In the genomic region with DNA sequence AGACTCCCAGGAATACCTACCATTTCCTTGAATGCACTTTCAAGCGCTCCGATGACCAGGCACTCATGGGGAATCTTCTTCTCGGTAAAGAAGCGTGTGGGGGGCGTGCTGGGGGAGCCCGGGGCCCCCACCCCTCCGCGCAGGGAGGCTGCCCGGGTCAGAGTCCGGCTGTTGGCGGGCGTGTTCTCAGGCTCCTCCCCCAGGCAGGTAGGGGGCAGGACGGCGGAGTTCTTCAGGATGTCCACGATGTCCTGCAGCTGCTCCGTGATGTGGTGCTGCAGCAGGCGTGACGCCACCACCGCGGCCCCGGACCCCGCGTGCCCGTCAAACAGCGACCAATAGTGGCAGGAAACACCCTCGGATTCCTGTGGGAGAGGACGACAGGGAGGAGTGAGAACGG, we compare ENCODE assay signal across 24 cellular contexts.
DNase-seq lines count a peak whose midpoint lies in the region; ATAC-seq and TF ChIP-seq lines count a peak whose summit lies in the region.
"Had no signal": no experiment of that assay in that cellular context is flagged by ENCODE, and none has a peak within 500 bp of the region (broad histone marks: within the 10 kb centered on the region; RNA-seq: fewer than 3 reads in every experiment).

No MANE protein-coding gene starts in this region.

- no peak overlapping the region for H2BK15ac ChIP-seq in mesenchymal stem cell (ENCODE audit: low read depth, poor library complexity, severe bottlenecking)

- H3K27me3 ChIP-seq in right cardiac atrium (ENCODE audit: control insufficient read depth, insufficient read depth) (no peaks in the 10 kb centered on the region), GM23248 (replicated peaks; ENCODE audit: insufficient read depth) (no peaks in the 10 kb centered on the region), endodermal cell (ENCODE audit: control insufficient read depth, insufficient read depth, low read length, poor library complexity, severe bottlenecking) (no peaks in the 10 kb centered on the region), mesenchymal stem cell (ENCODE audit: control insufficient read depth in 1 of 2, insufficient read depth in 1 of 2, low read length in 2 of 2) (no peaks in the 10 kb centered on the region)
- H3K27me3 ChIP-seq: BE2C; BLaER1 treated with 17β-estradiol and CSF1 and Interleukin-3, amounts not matched to agents 10 nM and 100 nM had no signal

- 90% methylated on average over 28 of the region's 28 CpGs for WGBS in right cardiac atrium
- 94 to 96% methylated on average over 20 to 28 of the region's 28 CpGs for WGBS in GM23248 (ENCODE audit: low coverage in 1 of 2, low lambda C conversion rate in 2 of 2, missing lambda C conversion rate in 2 of 2), 2 experiments
- 92 to 96% methylated on average over 26 to 28 of the region's 28 CpGs for WGBS in endodermal cell (ENCODE audit: insufficient coverage in 1 of 2, insufficient read length in 1 of 2), 2 experiments
- 98% methylated on average over 28 of the region's 28 CpGs for WGBS in mesenchymal stem cell

- no peaks in the 10 kb centered on the region for H3K9me2 ChIP-seq in GM23248 (ENCODE audit: insufficient read depth)

- no peak overlapping the region for H2BK120ac ChIP-seq in mesenchymal stem cell (ENCODE audit: low read depth, low read length)

- no peak overlapping the region for H4K8ac ChIP-seq in mesenchymal stem cell (ENCODE audit: low read length)

- in situ Hi-C loops in GM23248 (cut with MboI), result loop anchor here (10.0 kb wide), 1 partner anchor 367 kb away; no protein-coding TSS in a partner anchor

- no peaks in the 10 kb centered on the region for H3K4me1 ChIP-seq in right cardiac atrium (ENCODE audit: control insufficient read depth, insufficient read depth, low read length)
- no peaks in the 10 kb centered on the region for H3K4me1 ChIP-seq in GM23248 (ENCODE audit: insufficient read depth)
- peaks cover 11% of the 10 kb centered on the region for H3K4me1 ChIP-seq in endodermal cell (ENCODE audit: control insufficient read depth, insufficient read depth, low read length)
- peaks cover 4% of the 10 kb centered on the region for H3K4me1 ChIP-seq in mesenchymal stem cell (ENCODE audit: control insufficient read depth, insufficient read depth, low read depth, low read length)
- H3K4me1 ChIP-seq: BE2C had no signal

- H3K79me2 ChIP-seq in GM23248 (ENCODE audit: insufficient read depth), result no peaks in the 10 kb centered on the region

- H2BK5ac ChIP-seq in mesenchymal stem cell (ENCODE audit: low read depth, low read length, poor library complexity, severe bottlenecking), result no peak overlapping the region

- H3K36me3 ChIP-seq in GM23248 (ENCODE audit: low read depth) (no peaks in the 10 kb centered on the region), endodermal cell (ENCODE audit: control insufficient read depth, insufficient read depth, low read length) (no peaks in the 10 kb centered on the region), mesenchymal stem cell (ENCODE audit: control insufficient read depth in 1 of 2, insufficient read depth in 2 of 2, low read depth in 1 of 2, low read length in 2 of 2) (peaks cover 0 to 13% of the 10 kb centered on the region in 2 experiments)
- H3K36me3 ChIP-seq: BE2C had no signal

- peak overlapping the region; percentile 59 for H4K91ac ChIP-seq in mesenchymal stem cell (ENCODE audit: low read length)

- no peak overlapping the region for H2BK12ac ChIP-seq in mesenchymal stem cell (ENCODE audit: low read length in 2 of 2)

- H3K9me3 Mint-ChIP-seq in endodermal cell, result no peaks in the 10 kb centered on the region
- H3K9me3 Mint-ChIP-seq: CD4-positive, alpha-beta T cell; CD8-positive, alpha-beta memory T cell; H9 had no signal

- no peaks in the 10 kb centered on the region for H4K20me1 ChIP-seq in GM23248 (ENCODE audit: insufficient read depth)
- H4K20me1 ChIP-seq: BLaER1 treated with 17β-estradiol and CSF1 and Interleukin-3, amounts not matched to agents 10 nM and 100 nM had no signal

- H3K14ac ChIP-seq in mesenchymal stem cell (ENCODE audit: low read length in 2 of 2), result no peak overlapping the region

- peaks cover 4% of the 10 kb centered on the region for H3K79me1 ChIP-seq in mesenchymal stem cell (replicated peaks; ENCODE audit: low read length, poor library complexity, severe bottlenecking)

- H3K4me3 Mint-ChIP-seq in endodermal cell, result no peak overlapping the region
- H3K4me3 Mint-ChIP-seq: CD14-positive monocyte; CD4-positive, alpha-beta T cell; CD8-positive, alpha-beta memory T cell; H9 had no signal

- intact Hi-C loops in right cardiac atrium (cut with DNase I) (loop anchor here in 1 of 4 donors (10.0 kb wide), 1 partner anchor 367 kb away; no protein-coding TSS in a partner anchor), Right ventricle myocardium superior (cut with DNase I) (no loop called here)

- no peak overlapping the region for H3K23ac ChIP-seq in mesenchymal stem cell (ENCODE audit: low read length in 2 of 2)

- TF ChIP-seq CTCF in endodermal cell (conservative IDR thresholded peaks at IDR 0.05), result no peak

- DNase-seq in right cardiac atrium (peak in 2 of 3 donors; percentile 45 to 53), Right ventricle myocardium superior (no peak), GM23248 (no peak), endodermal cell (peak; percentile 48), mesenchymal stem cell (no peak), NAMALWA (ENCODE audit: low spot score) (no peak)
- DNase-seq: 8988T; ACHN; AML-193; BE2C; Calu3; CD4-positive, alpha-beta T cell; CD8-positive, alpha-beta memory T cell; DMS153; EL; GDM1; H9 had no signal

- H3K4me3 ChIP-seq in right cardiac atrium (ENCODE audit: low read length) (no peak overlapping the region), GM23248 (no peak overlapping the region), endodermal cell (ENCODE audit: low read length) (no peak overlapping the region), mesenchymal stem cell (ENCODE audit: insufficient read depth in 1 of 2, low read depth in 1 of 2, low read length in 2 of 2) (no peak overlapping the region)
- H3K4me3 ChIP-seq: A549; BLaER1 treated with 17β-estradiol and CSF1 and Interleukin-3, amounts not matched to agents 10 nM and 100 nM; GM12878 had no signal

- ATAC-seq in right cardiac atrium, result peak; percentile 12 to 25
- no peak for ATAC-seq in Right ventricle myocardium superior (ENCODE audit: poor library complexity)
- ATAC-seq in HG03457 (IDR thresholded peaks at IDR 0.05; ENCODE audit: unreplicated experiment), result no peak
- ATAC-seq in GM19463 (IDR thresholded peaks at IDR 0.05; ENCODE audit: unreplicated experiment), result no peak
- ATAC-seq: A549, GM12878, HCT116 had no signal

- H3K9ac ChIP-seq in GM23248 (no peak overlapping the region), endodermal cell (ENCODE audit: extremely low read depth, low read length, poor library complexity, severe bottlenecking) (no peak overlapping the region), mesenchymal stem cell (ENCODE audit: low read length) (no peak overlapping the region)
- H3K9ac ChIP-seq: BLaER1 treated with 17β-estradiol and CSF1 and Interleukin-3, amounts not matched to agents 10 nM and 100 nM had no signal

- no peak overlapping the region for H2AK5ac ChIP-seq in mesenchymal stem cell (ENCODE audit: low read length, severe bottlenecking)

- no peaks in the 10 kb centered on the region for H3K9me3 ChIP-seq in right cardiac atrium (ENCODE audit: control insufficient read depth, low read length)
- H3K9me3 ChIP-seq in GM23248 (ENCODE audit: low read depth), result no peaks in the 10 kb centered on the region
- H3K9me3 ChIP-seq in endodermal cell (ENCODE audit: control insufficient read depth, low read length), result no peaks in the 10 kb centered on the region
- H3K9me3 ChIP-seq in mesenchymal stem cell (ENCODE audit: control insufficient read depth, low read length), result no peaks in the 10 kb centered on the region
- H3K9me3 ChIP-seq: A549, BE2C had no signal

- no peaks in the 10 kb centered on the region; the same call in 1 of the 2 replicates for H3F3A ChIP-seq in GM23248 (ENCODE audit: insufficient read depth)

- peaks cover 21% of the 10 kb centered on the region for H3K36me3 Mint-ChIP-seq in endodermal cell (ENCODE audit: low read depth)
- H3K36me3 Mint-ChIP-seq: CD8-positive, alpha-beta memory T cell had no signal

- H3K4ac ChIP-seq in mesenchymal stem cell (ENCODE audit: low read depth in 1 of 2, low read length in 2 of 2), result no peak overlapping the region

- no peak overlapping the region for H3K27ac Mint-ChIP-seq in endodermal cell
- H3K27ac Mint-ChIP-seq: CD4-positive, alpha-beta T cell had no signal

- no peak overlapping the region for H3K18ac ChIP-seq in mesenchymal stem cell (ENCODE audit: low read depth in 1 of 2, low read length in 2 of 2)

- H3K4me1 Mint-ChIP-seq in endodermal cell, result peaks cover 25% of the 10 kb centered on the region
- H3K4me1 Mint-ChIP-seq: CD8-positive, alpha-beta memory T cell had no signal

- H3K27me3 Mint-ChIP-seq in endodermal cell (ENCODE audit: insufficient read depth), result no peaks in the 10 kb centered on the region

- H3K4me2 ChIP-seq in GM23248 (ENCODE audit: unreplicated experiment) (no peak overlapping the region), mesenchymal stem cell (ENCODE audit: low read length, poor library complexity, severe bottlenecking) (no peak overlapping the region)
- H3K4me2 ChIP-seq: A549; BLaER1 treated with 17β-estradiol and CSF1 and Interleukin-3, amounts not matched to agents 10 nM and 100 nM had no signal

- H2AFZ ChIP-seq in GM23248 (peak overlapping the region; percentile 46), mesenchymal stem cell (ENCODE audit: low read depth, low read length) (no peak overlapping the region)

- H3K27ac ChIP-seq in right cardiac atrium (ENCODE audit: low read length), result no peak overlapping the region
- no peak overlapping the region for H3K27ac ChIP-seq in GM23248
- H3K27ac ChIP-seq in endodermal cell (ENCODE audit: low read depth, low read length), result no peak overlapping the region
- no peak overlapping the region for H3K27ac ChIP-seq in mesenchymal stem cell (ENCODE audit: low read length, poor library complexity, severe bottlenecking)
- H3K27ac ChIP-seq: BLaER1 treated with 17β-estradiol and CSF1 and Interleukin-3, amounts not matched to agents 10 nM and 100 nM had no signal

Comparison
In these comparisons a context has a peak if more than half of its experiments do, and no peak if none do; other contexts are left out.
1. ATAC-seq: peak in right cardiac atrium (2 of 2); none in Right ventricle myocardium superior (single experiment), HG03457 (single experiment) and GM19463 (single experiment).
2. DNase-seq: peak in right cardiac atrium (2 of 3) and endodermal cell (single experiment); none in Right ventricle myocardium superior (single experiment), GM23248 (single experiment), mesenchymal stem cell (single experiment) and NAMALWA (single experiment).